In genomic region chr19:53192771-53193533, GRCh38 we compare ENCODE assay signal across 8 cellular contexts. TPM values are rescaled to one million over a fixed set of nuclear protein-coding genes. Genes with fewer than 3 reads are reported as not detected.
DNase-seq lines count a peak whose midpoint lies in the region; ATAC-seq and TF ChIP-seq lines count a peak whose summit lies in the region.

Gene ZNF665 (minus strand): TSS chr19:53193358. CDS start chr19:53182898, 10,460 bp downstream.

- peak; percentile 48 for ATAC-seq in CD8-positive, alpha-beta T cell
- ATAC-seq in HG02642 (IDR thresholded peaks at IDR 0.05; ENCODE audit: poor library complexity, unreplicated experiment) (peak; percentile 71), HG02970 (IDR thresholded peaks at IDR 0.05; ENCODE audit: low FRiP score, unreplicated experiment) (no peak)

- CTCF ChIA-PET in CD8-positive, alpha-beta T cell (lab: Charles Lee), result no interaction called here

- TF ChIP-seq EP300 in stomach (IDR thresholded peaks at IDR 0.05), result no peak

- H3K4me3 Mint-ChIP-seq in CD8-positive, alpha-beta T cell, result peak within 1 kb of the TSS; percentile 93

- POLR2A ChIA-PET in CD8-positive, alpha-beta T cell (lab: Charles Lee), result interaction anchor here (0.6 to 0.7 kb wide), 2 partner anchors 11 to 105 kb away, joined by 3 read pairs; no protein-coding TSS in a partner anchor

- H3K36me3 Mint-ChIP-seq in CD8-positive, alpha-beta T cell, result peaks cover 33% of the 10 kb centered on the region

- H3K27me3 Mint-ChIP-seq in CD8-positive, alpha-beta T cell (ENCODE audit: low read depth), result no peaks in the 10 kb centered on the region

- peak within 1 kb of the TSS; percentile 62 for H3K27ac ChIP-seq in CD8-positive, alpha-beta T cell (ENCODE audit: low read depth, low read length)
- peak within 1 kb of the TSS; percentile 80 to 84 (median 82) for H3K27ac ChIP-seq in stomach

- peak within 1 kb of the TSS; percentile 70 for H3K4me3 ChIP-seq in CD8-positive, alpha-beta T cell (ENCODE audit: low read depth, low read length)
- peak within 1 kb of the TSS; percentile 63 to 81 (median 71) for H3K4me3 ChIP-seq in stomach

- H3K9me3 ChIP-seq in CD8-positive, alpha-beta T cell (ENCODE audit: low read length), result no peaks in the 10 kb centered on the region
- peaks cover 0 to 15% (median under 1%) of the 10 kb centered on the region in 4 donors for H3K9me3 ChIP-seq in stomach

- H3K9me3 Mint-ChIP-seq in CD8-positive, alpha-beta T cell, result peaks cover 10% of the 10 kb centered on the region

- no peaks in the 10 kb centered on the region for H3K36me3 ChIP-seq in CD8-positive, alpha-beta T cell (ENCODE audit: insufficient read depth, low read length)
- H3K36me3 ChIP-seq in stomach, result peaks cover 0 to 17% (median 14%) of the 10 kb centered on the region in 4 donors

- peak; percentile 42 to 88 (median 70) for DNase-seq in CD8-positive, alpha-beta T cell
- DNase-seq in activated naive CD4-positive, alpha-beta T cell treated with anti-CD3 and anti-CD28 coated beads, Interleukin-2, amount 50 U/mL, for 16 hours, result peak; percentile 72
- DNase-seq in glomerular endothelial cell (ENCODE audit: extremely low read depth, low read depth, low spot score), result peak; percentile 31
- DNase-seq in non-pigmented ciliary epithelial cell (ENCODE audit: low read depth), result peak; percentile 60
- DNase-seq in stomach, result peak; percentile 90

- H3K27ac Mint-ChIP-seq in CD8-positive, alpha-beta T cell, result peak within 1 kb of the TSS; percentile 90

- H3K27me3 ChIP-seq in CD8-positive, alpha-beta T cell (ENCODE audit: insufficient read depth, low read length), result no peaks in the 10 kb centered on the region
- H3K27me3 ChIP-seq in stomach, result no peaks in the 10 kb centered on the region

- WGBS in stomach, 5 donors, result 0 to 2% (median 1%) methylated on average over 51 to 53 of the region's 53 CpGs

- peaks cover 11% of the 10 kb centered on the region for H3K4me1 ChIP-seq in CD8-positive, alpha-beta T cell (ENCODE audit: insufficient read depth, low read length)
- H3K4me1 ChIP-seq in stomach, result peaks cover 4 to 35% (median 23%) of the 10 kb centered on the region in 4 donors

- H3K4me1 Mint-ChIP-seq in CD8-positive, alpha-beta T cell (ENCODE audit: low read depth), result peaks cover 43% of the 10 kb centered on the region

- TF ChIP-seq POLR2A in Raji (IDR thresholded peaks at IDR 0.05; ENCODE audit: insufficient read depth, low read depth, low read length) (peak; percentile 75), stomach (IDR thresholded peaks at IDR 0.05) (no peak)

- intact Hi-C loops in CD8-positive, alpha-beta T cell (cut with DNase I, micrococcal nuclease), result loop anchor here (10.0 kb wide), 2 partner anchors 672 to 1488 kb away; partner anchors contain the start of gene MYADM (in 1 of the 2)
- intact Hi-C loops in stomach (cut with DNase I; ENCODE audit: low total_unique reads), result loop anchor here (10.0 kb wide), 4 partner anchors 142 to 552 kb away; partner anchors contain the start of genes ZNF525 and ZNF845

- no peak for TF ChIP-seq CTCF in CD8-positive, alpha-beta T cell (IDR thresholded peaks at IDR 0.05)
- no peak for TF ChIP-seq CTCF in stomach (IDR thresholded peaks at IDR 0.05)

RNA-seq across cellular contexts. Expression of gene ZNF665, which starts in this region (rescaled TPM):
- 1 to 10 TPM; 1.5 to 2.4 TPM for total RNA-seq in CD8-positive, alpha-beta T cell
- total RNA-seq in glomerular endothelial cell (1.9 and 2.5 TPM in 2 replicates), stomach (1 to 10 TPM in 4 of 5 donors, under 1 TPM in 1; 0.72 to 9.5 (median 1.8) TPM)
- polyA plus RNA-seq in stomach, result 1 to 10 TPM; 1.2 to 2.9 (median 2.3) TPM

Comparison
In these comparisons a context has a peak if more than half of its experiments do, and no peak if none do; other contexts are left out.
1. DNase-seq: peak in every context shown above with its lines; median percentile 90 in stomach; 72 in activated naive CD4-positive, alpha-beta T cell treated with anti-CD3 and anti-CD28 coated beads, Interleukin-2, amount 50 U/mL, for 16 hours; 70 in CD8-positive, alpha-beta T cell; 60 in non-pigmented ciliary epithelial cell; 31 in glomerular endothelial cell.